In genomic region chr10:13930123-13930522, GRCh38 we compare ENCODE assay signal across 15 cellular contexts.
DNase-seq lines count a peak whose midpoint lies in the region; ATAC-seq and TF ChIP-seq lines count a peak whose summit lies in the region.
"Had no signal": no experiment of that assay in that cellular context is flagged by ENCODE, and none has a peak within 500 bp of the region (broad histone marks: within the 10 kb centered on the region; RNA-seq: fewer than 3 reads in every experiment).

No MANE protein-coding gene starts in this region.

- no peaks in the 10 kb centered on the region for H3K36me3 Mint-ChIP-seq in activated naive CD4-positive, alpha-beta T cell treated with anti-CD3 and anti-CD28 coated beads, Interleukin-2, amount 50 U/mL, for 72 hours

- no peak overlapping the region for H3K4me3 ChIP-seq in Jurkat, Clone E6-1 (ENCODE audit: low read length)
- no peak overlapping the region for H3K4me3 ChIP-seq in right cardiac atrium (ENCODE audit: low read length)
- H3K4me3 ChIP-seq in spleen: no peak overlapping the region
- H3K4me3 ChIP-seq: body of pancreas, thyroid gland had no signal

- intact Hi-C loops in right cardiac atrium (cut with DNase I): no loop called here
- intact Hi-C loops in spleen (cut with DNase I; ENCODE audit: low total_unique reads): no loop called here

- 26% methylated on average over 10 of the region's 10 CpGs for WGBS in right cardiac atrium
- 38 to 55% (median 52%) methylated on average over 10 of the region's 10 CpGs for WGBS in spleen, 5 donors

- H3K9me3 ChIP-seq in right cardiac atrium (ENCODE audit: control insufficient read depth, low read length) (no peaks in the 10 kb centered on the region), spleen (no peaks in the 10 kb centered on the region)
- H3K9me3 ChIP-seq: body of pancreas, thyroid gland had no signal

- TF ChIP-seq CTCF in spleen (IDR thresholded peaks at IDR 0.05 in 8 of 11, conservative IDR thresholded peaks at IDR 0.05 in 3 of 11): no peak

- no peaks in the 10 kb centered on the region for H3K36me3 ChIP-seq in spleen
- H3K36me3 ChIP-seq: thyroid gland had no signal

- H3K27ac Mint-ChIP-seq in activated naive CD4-positive, alpha-beta T cell treated with anti-CD3 and anti-CD28 coated beads, Interleukin-2, amount 50 U/mL, for 72 hours: no peak overlapping the region
- H3K27ac Mint-ChIP-seq: IgD-negative memory B cell; nephron progenitor cell; T-helper 1 cell treated with Interleukin-12 subunit alpha and Interleukin-12 subunit beta and Interleukin-4 antibody, amounts not matched to agents 30 μg/mL and 1 μg/mL, for 36 hours had no signal

- H3K27ac ChIP-seq in right cardiac atrium (ENCODE audit: low read length) (no peak overlapping the region), spleen (no peak overlapping the region)
- H3K27ac ChIP-seq: body of pancreas, thyroid gland had no signal

- DNase-seq in CMK (ENCODE audit: low read depth) (peak; percentile 8), right cardiac atrium (peak in 1 of 3 donors; percentile 64), spleen (no peak)
- peak; percentile 88 for DNase-seq in Jurkat, Clone E6-1 (ENCODE audit: low read depth, low spot score)
- DNase-seq in activated naive CD4-positive, alpha-beta T cell treated with anti-CD3 and anti-CD28 coated beads, Interleukin-2, amount 50 U/mL, for 72 hours (ENCODE audit: low spot score in 2 of 2): no peak
- DNase-seq: body of pancreas, NCI-H146, NCI-H524, nephron progenitor cell, thyroid gland had no signal

- no peak for TF ChIP-seq POLR2A in spleen (IDR thresholded peaks at IDR 0.05)

- H3K4me1 ChIP-seq in right cardiac atrium (ENCODE audit: control insufficient read depth, insufficient read depth, low read length): no peaks in the 10 kb centered on the region
- peaks cover 0 to 11% (median 4%) of the 10 kb centered on the region in 6 donors for H3K4me1 ChIP-seq in spleen
- H3K4me1 ChIP-seq: body of pancreas had no signal

- peak; percentile 66 to 71 for ATAC-seq in activated naive CD4-positive, alpha-beta T cell treated with anti-CD3 and anti-CD28 coated beads, Interleukin-2, amount 50 U/mL, for 72 hours
- ATAC-seq in right cardiac atrium: peak; percentile 67 to 84
- no peak for ATAC-seq in HG03378 (IDR thresholded peaks at IDR 0.05; ENCODE audit: unreplicated experiment)
- no peak for ATAC-seq in HG03095 (IDR thresholded peaks at IDR 0.05; ENCODE audit: unreplicated experiment)
- ATAC-seq: body of pancreas, Panc1 had no signal

- no peaks in the 10 kb centered on the region for H3K9me3 Mint-ChIP-seq in activated naive CD4-positive, alpha-beta T cell treated with anti-CD3 and anti-CD28 coated beads, Interleukin-2, amount 50 U/mL, for 72 hours
- H3K9me3 Mint-ChIP-seq: T-helper 1 cell treated with Interleukin-12 subunit alpha and Interleukin-12 subunit beta and Interleukin-4 antibody, amounts not matched to agents 30 μg/mL and 1 μg/mL, for 36 hours had no signal

- no peaks in the 10 kb centered on the region for H3K27me3 ChIP-seq in right cardiac atrium (ENCODE audit: control insufficient read depth, insufficient read depth)
- H3K27me3 ChIP-seq in spleen (replicated peaks in 1 of 7): no peaks in the 10 kb centered on the region
- H3K27me3 ChIP-seq: body of pancreas, thyroid gland had no signal

Comparison
In these comparisons a context has a peak if more than half of its experiments do, and no peak if none do; other contexts are left out.
1. DNase-seq: peak in CMK (single experiment) and Jurkat, Clone E6-1 (single experiment); none in activated naive CD4-positive, alpha-beta T cell treated with anti-CD3 and anti-CD28 coated beads, Interleukin-2, amount 50 U/mL, for 72 hours (0 of 2) and spleen (single experiment).
2. ATAC-seq: peak in activated naive CD4-positive, alpha-beta T cell treated with anti-CD3 and anti-CD28 coated beads, Interleukin-2, amount 50 U/mL, for 72 hours (2 of 2) and right cardiac atrium (2 of 2); none in HG03378 (single experiment) and HG03095 (single experiment).